ENCODE assay signal across 16 cellular contexts in the genomic region with DNA sequence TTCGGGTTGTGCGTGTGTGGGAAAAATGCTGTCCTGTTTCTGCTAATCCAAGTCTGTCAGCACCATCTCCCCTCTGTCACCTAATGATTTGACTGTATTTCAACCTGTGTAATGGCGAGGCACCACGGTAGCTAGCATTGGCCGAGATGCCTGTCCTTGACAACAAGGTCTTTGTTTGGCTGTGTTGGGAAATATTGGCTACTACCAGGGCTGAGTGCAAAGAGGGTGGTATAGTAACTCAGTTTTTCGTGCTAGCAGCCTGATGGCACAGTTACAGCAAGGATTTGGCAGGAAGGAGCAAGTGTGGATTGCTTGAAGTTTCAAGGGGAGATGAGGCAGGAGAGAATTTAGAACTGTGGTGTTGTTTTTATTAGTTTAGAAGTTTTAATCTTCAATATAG.
DNase-seq lines count a peak whose midpoint lies in the region; ATAC-seq and TF ChIP-seq lines count a peak whose summit lies in the region.
"Had no signal": no experiment of that assay in that cellular context is flagged by ENCODE, and none has a peak within 500 bp of the region (broad histone marks: within the 10 kb centered on the region; RNA-seq: fewer than 3 reads in every experiment).

No MANE protein-coding gene starts in this region.

- no peak for TF ChIP-seq POLR2A in adrenal gland (IDR thresholded peaks at IDR 0.05)

- H3K4me1 ChIP-seq in adrenal gland (replicated peaks in 1 of 2): peaks cover 8 to 27% of the 10 kb centered on the region in 2 donors
- H3K4me1 ChIP-seq: parathyroid adenoma had no signal

- H3K4me3 ChIP-seq in adrenal gland: no peak overlapping the region
- no peak overlapping the region for H3K4me3 ChIP-seq in fibroblast of villous mesenchyme (ENCODE audit: low read depth, low read length)
- H3K4me3 ChIP-seq: heart left ventricle had no signal

- H3K27me3 Mint-ChIP-seq in progenitor cell of endocrine pancreas: no peaks in the 10 kb centered on the region
- no peaks in the 10 kb centered on the region for H3K27me3 Mint-ChIP-seq in natural killer cell (ENCODE audit: low read depth in 2 of 2)

- H3K9me3 Mint-ChIP-seq in progenitor cell of endocrine pancreas (ENCODE audit: low read depth) (peaks cover 4% of the 10 kb centered on the region), natural killer cell (no peaks in the 10 kb centered on the region)

- H3K36me3 Mint-ChIP-seq in progenitor cell of endocrine pancreas (ENCODE audit: insufficient read depth) (peaks cover 7% of the 10 kb centered on the region), natural killer cell (peaks cover 6% of the 10 kb centered on the region)

- TF ChIP-seq CTCF in adrenal gland (IDR thresholded peaks at IDR 0.05) (no peak), fibroblast of villous mesenchyme (IDR thresholded peaks at IDR 0.05; ENCODE audit: insufficient read depth, low read depth, low read length) (no peak), progenitor cell of endocrine pancreas (IDR thresholded peaks at IDR 0.05; ENCODE audit: unreplicated experiment) (no peak), natural killer cell (IDR thresholded peaks at IDR 0.05) (no peak)

- H3K27ac Mint-ChIP-seq in progenitor cell of endocrine pancreas: peak overlapping the region; percentile 49
- H3K27ac Mint-ChIP-seq in natural killer cell: no peak overlapping the region

- DNase-seq in GM03348 (ENCODE audit: low spot score) (peak; percentile 28), adrenal gland (peak in 6 of 7 donors; percentile 27 to 64 (median 55)), fibroblast of villous mesenchyme (ENCODE audit: low read depth) (peak; percentile 18), progenitor cell of endocrine pancreas (ENCODE audit: low spot score, unreplicated experiment) (no peak), natural killer cell (no peak)
- DNase-seq in activated CD4-positive, CD25-positive, alpha-beta regulatory T cell (lab: John Stamatoyannopoulos, UW): no peak
- DNase-seq in activated effector memory CD4-positive, alpha-beta T cell treated with Interleukin-2 at 50 U/mL for 16 hours: no peak
- DNase-seq: GDM1, heart left ventricle, kidney, NCI-H146, PC-3, SW 1271 had no signal

- intact Hi-C loops in adrenal gland (cut with DNase I): no loop called here
- intact Hi-C loops in natural killer cell (cut with micrococcal nuclease): no loop called here

- H3K27ac ChIP-seq in adrenal gland: peak overlapping the region in 1 of 5 donors; percentile 32
- H3K27ac ChIP-seq: parathyroid adenoma, VCaP had no signal

- no peaks in the 10 kb centered on the region for H3K36me3 ChIP-seq in adrenal gland (replicated peaks in 1 of 2)
- H3K36me3 ChIP-seq: heart left ventricle had no signal

- 45 to 69% (median 54%) methylated on average over 6 of the region's 6 CpGs for WGBS in adrenal gland, 4 donors

- ATAC-seq in HG02588 (IDR thresholded peaks at IDR 0.05; ENCODE audit: unreplicated experiment): no peak
- ATAC-seq in natural killer cell: no peak
- ATAC-seq: heart left ventricle, PC-3 had no signal

- H3K9me3 ChIP-seq in adrenal gland (replicated peaks in 1 of 3): peaks cover 0 to 5% (median 0%) of the 10 kb centered on the region in 3 donors

- H3K4me3 Mint-ChIP-seq in progenitor cell of endocrine pancreas (ENCODE audit: low read depth) (no peak overlapping the region), natural killer cell (no peak overlapping the region)

- H3K4me1 Mint-ChIP-seq in progenitor cell of endocrine pancreas (ENCODE audit: low read depth) (peaks cover 14% of the 10 kb centered on the region), natural killer cell (peaks cover 9 to 18% of the 10 kb centered on the region in 2 donors)

- H3K27me3 ChIP-seq in adrenal gland: no peaks in the 10 kb centered on the region
- H3K27me3 ChIP-seq: heart left ventricle had no signal

Comparison
In these comparisons a context has a peak if more than half of its experiments do, and no peak if none do; other contexts are left out.
1. DNase-seq: peak in GM03348 (single experiment), adrenal gland (6 of 7) and fibroblast of villous mesenchyme (single experiment); none in progenitor cell of endocrine pancreas (single experiment), activated CD4-positive, CD25-positive, alpha-beta regulatory T cell (0 of 4), activated effector memory CD4-positive, alpha-beta T cell treated with Interleukin-2 at 50 U/mL for 16 hours (single experiment) and natural killer cell (single experiment).